20 cellular contexts compared by ENCODE assay signal in genomic region chr2:234558642-234559041, GRCh38.
DNase-seq lines count a peak whose midpoint lies in the region; ATAC-seq and TF ChIP-seq lines count a peak whose summit lies in the region.
"Had no signal": no experiment of that assay in that cellular context is flagged by ENCODE, and none has a peak within 500 bp of the region (broad histone marks: within the 10 kb centered on the region; RNA-seq: fewer than 3 reads in every experiment).

No MANE protein-coding gene starts in this region.

- H3K9me3 Mint-ChIP-seq in chondrocyte (ENCODE audit: low read depth): peaks cover 4% of the 10 kb centered on the region

- no peak for DNase-seq in AG04450 (ENCODE audit: low read depth, low spot score)
- DNase-seq in RPMI7951 (ENCODE audit: low read depth): peak; percentile 53
- DNase-seq in chondrocyte (ENCODE audit: low spot score): no peak
- DNase-seq in foreskin keratinocyte: no peak
- no peak for DNase-seq in KBM-7
- no peak for DNase-seq in GM19240 (ENCODE audit: insufficient read length, low spot score)
- DNase-seq in AML-193 (lab: John Stamatoyannopoulos, UW): no peak
- DNase-seq: GF-D8, H7, NCI-H1048, NCI-H146, NCI-H2081 treated with DMSO at 0.1 percent for 48 hours, NCI-H524, PC-9 had no signal

- no peaks in the 10 kb centered on the region for H3K4me1 ChIP-seq in foreskin keratinocyte

- POLR2A ChIA-PET in AG04450 (lab: Yijun Ruan, JAX): interaction anchor here (0.7 kb wide), 1 partner anchor 118 kb away, joined by 3 read pairs; no protein-coding TSS in a partner anchor

- TF ChIP-seq CTCF in AG04450 (IDR thresholded peaks at IDR 0.05; ENCODE audit: low read depth, low read length) (peak; percentile 39), chondrocyte (IDR thresholded peaks at IDR 0.05) (peak; percentile 72), foreskin keratinocyte (conservative IDR thresholded peaks at IDR 0.05) (peak; percentile 11)

- in situ Hi-C loops in KBM-7 (cut with MboI; ENCODE audit: low pct_unique_long_range_greater_than_20kb, low sequenced_read_pairs): no loop called here

- CTCF ChIA-PET in AG04450 (lab: Charles Lee): interaction anchor here (1.6 to 3.3 kb wide), 2 partner anchors 13 to 558 kb away, joined by 4 to 19 read pairs; no protein-coding TSS in a partner anchor

- ATAC-seq in foreskin keratinocyte (no peak), HG03565 (IDR thresholded peaks at IDR 0.05; ENCODE audit: unreplicated experiment) (no peak)
- ATAC-seq: K562, Right ventricle myocardium inferior had no signal

- peaks cover 6% of the 10 kb centered on the region for H3K4me1 Mint-ChIP-seq in chondrocyte (ENCODE audit: low read depth)

- H3K27me3 ChIP-seq in AG04450 (ENCODE audit: control insufficient read depth, insufficient read depth, low read length): no peaks in the 10 kb centered on the region
- no peaks in the 10 kb centered on the region for H3K27me3 ChIP-seq in foreskin keratinocyte

- peaks cover 12% of the 10 kb centered on the region for H3K9me3 ChIP-seq in AG04450 (ENCODE audit: control insufficient read depth, insufficient read depth, low read length)

- no peak overlapping the region for H3K4me3 Mint-ChIP-seq in chondrocyte (ENCODE audit: unreplicated experiment)

- H3K27me3 Mint-ChIP-seq in chondrocyte (ENCODE audit: low read depth): peaks cover 6% of the 10 kb centered on the region

- no peak overlapping the region for H3K27ac ChIP-seq in AG04450 (ENCODE audit: low read depth, low read length)
- H3K27ac ChIP-seq in foreskin keratinocyte: no peak overlapping the region
- H3K27ac ChIP-seq: C4-2B, HL-60, PC-9, SK-N-MC had no signal

- H3K27ac Mint-ChIP-seq in chondrocyte (ENCODE audit: unreplicated experiment): no peak overlapping the region

- H3K36me3 Mint-ChIP-seq in chondrocyte (ENCODE audit: low read depth): peaks cover 2% of the 10 kb centered on the region

- H3K4me3 ChIP-seq in AG04450 (ENCODE audit: low read depth, low read length): no peak overlapping the region
- H3K4me3 ChIP-seq: K562, PC-9, SK-N-MC had no signal

Comparison
In these comparisons a context has a peak if more than half of its experiments do, and no peak if none do; other contexts are left out.
1. CTCF ChIP-seq: peak in every context shown above with its lines; median percentile 72 in chondrocyte; 39 in AG04450; 11 in foreskin keratinocyte.